In genomic region chr12:88334271-88334670, GRCh38 we compare ENCODE assay signal across 11 cellular contexts.
DNase-seq lines count a peak whose midpoint lies in the region; ATAC-seq and TF ChIP-seq lines count a peak whose summit lies in the region.
"Had no signal": no experiment of that assay in that cellular context is flagged by ENCODE, and none has a peak within 500 bp of the region (broad histone marks: within the 10 kb centered on the region; RNA-seq: fewer than 3 reads in every experiment).

No MANE protein-coding gene starts in this region.

- H3K4me1 ChIP-seq in tibial nerve (no peaks in the 10 kb centered on the region), adrenal gland (replicated peaks in 1 of 2) (no peaks in the 10 kb centered on the region)
- H3K4me1 ChIP-seq: A549 had no signal

- H3K4me1 Mint-ChIP-seq in activated CD4-positive, alpha-beta T cell treated with anti-CD3 and anti-CD28 coated beads for 36 hours = peaks cover 1% of the 10 kb centered on the region
- H3K4me1 Mint-ChIP-seq: activated B cell treated with CpG ODN at 0.5 μM for 24 hours had no signal

- H3K9me3 Mint-ChIP-seq in activated CD4-positive, alpha-beta T cell treated with anti-CD3 and anti-CD28 coated beads for 36 hours (ENCODE audit: low read depth) = no peaks in the 10 kb centered on the region
- H3K9me3 Mint-ChIP-seq: activated B cell treated with CpG ODN at 0.5 μM for 24 hours had no signal

- H3K4me3 ChIP-seq in epithelial cell of esophagus (ENCODE audit: low read length) (no peak overlapping the region), tibial nerve (no peak overlapping the region), adrenal gland (no peak overlapping the region)
- H3K4me3 ChIP-seq: A549 had no signal

- DNase-seq in activated CD4-positive, alpha-beta T cell treated with anti-CD3 and anti-CD28 coated beads for 36 hours = no peak
- DNase-seq in activated CD4-positive, alpha-beta T cell treated with anti-CD3 and anti-CD28 coated beads, Interleukin-2, amount 50 U/mL, for 1 hour = no peak
- DNase-seq in NCI-H510A (lab: John Stamatoyannopoulos, UW) = peak; percentile 5
- DNase-seq in epithelial cell of esophagus (ENCODE audit: low read depth) = peak; percentile 95
- DNase-seq in tibial nerve (ENCODE audit: low spot score in 2 of 2) = peak; percentile 21 to 57
- no peak for DNase-seq in adrenal gland
- DNase-seq in NCI-H1092 treated with DMSO at 0.1 percent for 48 hours (lab: John Stamatoyannopoulos, UW) = no peak
- DNase-seq in kidney glomerular epithelial cell (lab: John Stamatoyannopoulos, UW) = no peak
- DNase-seq: activated B cell treated with CpG ODN at 0.5 μM for 24 hours, endodermal cell had no signal

- no peak for TF ChIP-seq POLR2A in tibial nerve (IDR thresholded peaks at IDR 0.05)
- no peak for TF ChIP-seq POLR2A in adrenal gland (IDR thresholded peaks at IDR 0.05)

- intact Hi-C loops in activated CD4-positive, alpha-beta T cell treated with anti-CD3 and anti-CD28 coated beads for 36 hours (cut with DNase I, micrococcal nuclease) = no loop called here
- intact Hi-C loops in adrenal gland (cut with DNase I) = no loop called here

- peaks cover 6% of the 10 kb centered on the region for H3K27me3 Mint-ChIP-seq in activated CD4-positive, alpha-beta T cell treated with anti-CD3 and anti-CD28 coated beads for 36 hours
- H3K27me3 Mint-ChIP-seq: activated B cell treated with CpG ODN at 0.5 μM for 24 hours had no signal

- no peaks in the 10 kb centered on the region for H3K36me3 ChIP-seq in tibial nerve
- no peaks in the 10 kb centered on the region for H3K36me3 ChIP-seq in adrenal gland (replicated peaks in 1 of 2)

- peak in 1 of 2 donors; percentile 61 for TF ChIP-seq EP300 in tibial nerve (IDR thresholded peaks at IDR 0.05)

- CTCF ChIA-PET in activated CD4-positive, alpha-beta T cell treated with anti-CD3 and anti-CD28 coated beads for 36 hours (lab: Charles Lee) = no interaction called here

- no peak overlapping the region for H3K27ac Mint-ChIP-seq in activated CD4-positive, alpha-beta T cell treated with anti-CD3 and anti-CD28 coated beads for 36 hours
- H3K27ac Mint-ChIP-seq: activated B cell treated with CpG ODN at 0.5 μM for 24 hours, endodermal cell had no signal

- no peaks in the 10 kb centered on the region for H3K36me3 Mint-ChIP-seq in activated CD4-positive, alpha-beta T cell treated with anti-CD3 and anti-CD28 coated beads for 36 hours (ENCODE audit: low read depth)

- POLR2A ChIA-PET in activated CD4-positive, alpha-beta T cell treated with anti-CD3 and anti-CD28 coated beads for 36 hours (lab: Charles Lee) = no interaction called here

- H3K27me3 ChIP-seq in tibial nerve = no peaks in the 10 kb centered on the region
- H3K27me3 ChIP-seq in adrenal gland = no peaks in the 10 kb centered on the region

- peak; percentile 39 for ATAC-seq in activated CD4-positive, alpha-beta T cell treated with anti-CD3 and anti-CD28 coated beads for 36 hours
- ATAC-seq: A549 had no signal

- H3K27ac ChIP-seq in tibial nerve (no peak overlapping the region), adrenal gland (no peak overlapping the region)
- H3K27ac ChIP-seq: A549 had no signal

- H3K9me3 ChIP-seq in tibial nerve (no peaks in the 10 kb centered on the region), adrenal gland (replicated peaks in 1 of 3) (no peaks in the 10 kb centered on the region)
- H3K9me3 ChIP-seq: A549 had no signal

- 32 to 40% methylated on average over 3 of the region's 3 CpGs for WGBS in tibial nerve, 2 donors
- 78 to 84% (median 81%) methylated on average over 3 of the region's 3 CpGs for WGBS in adrenal gland, 4 donors

- no peak overlapping the region for H3K4me3 Mint-ChIP-seq in activated CD4-positive, alpha-beta T cell treated with anti-CD3 and anti-CD28 coated beads for 36 hours
- H3K4me3 Mint-ChIP-seq: activated B cell treated with CpG ODN at 0.5 μM for 24 hours, endodermal cell had no signal

- no peak for TF ChIP-seq CTCF in epithelial cell of esophagus (IDR thresholded peaks at IDR 0.05; ENCODE audit: insufficient read depth, low read depth, low read length, missing control alignments)
- TF ChIP-seq CTCF in tibial nerve (IDR thresholded peaks at IDR 0.05) = no peak
- no peak for TF ChIP-seq CTCF in adrenal gland (IDR thresholded peaks at IDR 0.05)

Comparison
In these comparisons a context has a peak if more than half of its experiments do, and no peak if none do; other contexts are left out.
1. DNase-seq: peak in NCI-H510A (single experiment), epithelial cell of esophagus (single experiment) and tibial nerve (2 of 2); none in activated CD4-positive, alpha-beta T cell treated with anti-CD3 and anti-CD28 coated beads for 36 hours (single experiment), activated CD4-positive, alpha-beta T cell treated with anti-CD3 and anti-CD28 coated beads, Interleukin-2, amount 50 U/mL, for 1 hour (single experiment), adrenal gland (0 of 7), NCI-H1092 treated with DMSO at 0.1 percent for 48 hours (single experiment) and kidney glomerular epithelial cell (single experiment).